8 cellular contexts compared by ENCODE assay signal in the genomic region with DNA sequence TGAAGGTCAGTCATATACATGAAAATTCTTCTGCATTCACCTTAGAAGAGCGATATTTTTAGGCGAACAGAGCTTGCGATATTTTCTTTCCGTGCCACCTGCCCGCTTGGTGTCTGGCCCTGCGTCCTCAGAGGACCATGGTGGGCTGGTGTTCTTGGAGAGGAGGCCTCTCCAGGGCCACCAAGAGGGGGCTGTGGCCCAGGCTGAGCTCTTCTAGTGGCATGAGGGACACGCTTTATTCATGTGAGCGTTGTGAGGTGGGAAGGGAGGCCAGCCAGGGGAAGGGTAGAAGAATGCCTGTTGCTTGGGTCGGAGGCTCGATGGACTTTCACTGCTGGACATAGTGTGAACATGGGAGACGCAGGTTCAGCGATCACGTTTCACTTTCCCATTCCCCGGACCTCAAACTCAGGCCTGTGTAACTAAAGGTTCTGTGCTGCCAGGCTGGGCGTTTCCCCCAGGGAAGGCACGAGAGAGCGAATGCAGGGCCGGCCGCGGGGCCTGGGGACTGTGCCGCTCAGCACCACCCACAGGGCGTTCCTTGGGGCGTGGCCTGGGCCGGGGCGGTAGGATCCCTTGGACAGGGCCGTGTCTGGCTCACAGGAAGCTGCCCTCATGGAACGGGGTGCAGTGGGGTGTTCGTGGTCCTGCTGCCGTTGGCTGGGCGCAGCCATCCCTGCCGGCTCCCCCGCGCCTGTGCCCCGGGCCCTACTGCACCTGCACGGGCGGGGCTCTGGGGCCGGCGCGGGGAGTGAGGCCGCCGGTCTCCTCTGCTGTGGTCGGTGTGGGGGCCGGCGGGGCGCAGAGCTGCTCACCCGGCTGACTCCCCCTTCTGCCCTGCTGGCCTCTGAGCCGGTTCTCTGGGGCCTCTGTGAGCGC. TPM values are rescaled to one million over a fixed set of nuclear protein-coding genes. Genes with fewer than 3 reads are reported as not detected.
DNase-seq lines count a peak whose midpoint lies in the region; ATAC-seq, FAIRE-seq and TF ChIP-seq lines count a peak whose summit lies in the region.

No MANE protein-coding gene starts in this region.

- no peaks in the 10 kb centered on the region for H3K9me1 ChIP-seq in keratinocyte (ENCODE audit: control insufficient read depth, extremely low read depth, insufficient read depth, low read length)

- peak overlapping the region; percentile 50 for H3K9ac ChIP-seq in keratinocyte (ENCODE audit: control insufficient read depth, extremely low read depth, insufficient read depth, low read length)

- H3K4me2 ChIP-seq in keratinocyte (ENCODE audit: control insufficient read depth, extremely low read depth, insufficient read depth, low read depth, low read length): peak overlapping the region; percentile 85

- peaks cover 3% of the 10 kb centered on the region for H3K27me3 ChIP-seq in bronchial epithelial cell (ENCODE audit: control insufficient read depth, insufficient read depth, low read length)
- peaks cover 25% of the 10 kb centered on the region for H3K27me3 ChIP-seq in keratinocyte (ENCODE audit: control insufficient read depth, extremely low read depth, insufficient read depth, low read length)

- peak; percentile 47 for ATAC-seq in GM18499 (IDR thresholded peaks at IDR 0.05; ENCODE audit: insufficient read depth, unreplicated experiment)
- peak; percentile 78 for ATAC-seq in HG02840 (IDR thresholded peaks at IDR 0.05; ENCODE audit: low FRiP score, unreplicated experiment)

- no peaks in the 10 kb centered on the region for H3K79me2 ChIP-seq in keratinocyte (ENCODE audit: control insufficient read depth, insufficient read depth, low read length)

- dilution Hi-C loops in keratinocyte (cut with MboI; ENCODE audit: extremely low pct_ligation_motif_present, low sequenced_read_pairs): no loop called here

- H2AFZ ChIP-seq in keratinocyte (ENCODE audit: control insufficient read depth, low read length): peak overlapping the region; percentile 85

- FAIRE-seq in bronchial epithelial cell (lab: Jason Lieb, UNC): no peak
- peak; percentile 23 for FAIRE-seq in keratinocyte (lab: Jason Lieb, UNC)

- no peaks in the 10 kb centered on the region for H4K20me1 ChIP-seq in keratinocyte (ENCODE audit: control insufficient read depth, extremely low read depth, insufficient read depth, low read length)

- H3K9me3 ChIP-seq in keratinocyte (ENCODE audit: control insufficient read depth, low read depth, low read length): peaks cover 2% of the 10 kb centered on the region

- H3K4me3 ChIP-seq in WI38 (ENCODE audit: low read depth, low read length): peak overlapping the region; percentile 46
- peak overlapping the region; percentile 37 for H3K4me3 ChIP-seq in bronchial epithelial cell (ENCODE audit: low read depth, low read length)
- peak overlapping the region; percentile 52 to 70 (median 62) for H3K4me3 ChIP-seq in keratinocyte (ENCODE audit: control insufficient read depth in 2 of 3, extremely low read depth in 1 of 3, insufficient read depth in 2 of 3, low read depth in 1 of 3, low read length in 3 of 3)

- H3K36me3 ChIP-seq in bronchial epithelial cell (ENCODE audit: control insufficient read depth, insufficient read depth, low read length) (no peaks in the 10 kb centered on the region), keratinocyte (ENCODE audit: control insufficient read depth in 2 of 2, extremely low read depth in 1 of 2, insufficient read depth in 2 of 2, low read length in 2 of 2) (no peaks in the 10 kb centered on the region)

- peak; percentile 89 to 90 for DNase-seq in NCI-H2081 (lab: John Stamatoyannopoulos, UW)
- DNase-seq in bronchial epithelial cell (ENCODE audit: low read depth): peak; percentile 33
- DNase-seq in keratinocyte (ENCODE audit: low read depth, low spot score): peak; percentile 4
- peak; percentile 72 to 80 for DNase-seq in stimulated activated CD4-positive, alpha-beta T cell treated with anti-CD3 and anti-CD28 coated beads, Interleukin-15, amount 100 ng/mL, for 1 hour (ENCODE audit: low read depth in 1 of 2, low spot score in 1 of 2)
- DNase-seq in NCI-H446 treated with DMSO at 0.1 percent for 48 hours (lab: John Stamatoyannopoulos, UW): no peak

- TF ChIP-seq CTCF in WI38 (IDR thresholded peaks at IDR 0.05; ENCODE audit: low read depth, low read length) (no peak), bronchial epithelial cell (IDR thresholded peaks at IDR 0.05; ENCODE audit: insufficient read depth, low read length, severe bottlenecking) (no peak), keratinocyte (optimal IDR thresholded peaks at IDR 0.05 in 1 of 3, IDR thresholded peaks at IDR 0.05 in 1 of 3, conservative IDR thresholded peaks at IDR 0.05 in 1 of 3; ENCODE audit: extremely low read depth in 1 of 3, insufficient read depth in 2 of 3, low read length in 3 of 3) (no peak)

- peaks cover 7% of the 10 kb centered on the region for H3K4me1 ChIP-seq in keratinocyte (ENCODE audit: control insufficient read depth, extremely low read depth, insufficient read depth, low read length)

- H3K27ac ChIP-seq in keratinocyte (ENCODE audit: control insufficient read depth, insufficient read depth, low read length): no peak overlapping the region

RNA-seq across cellular contexts. Expression of gene CLPTM1L, which starts 40.7 kb away (rescaled TPM):
- total RNA-seq in bronchial epithelial cell: 314 and 364 TPM in 2 replicates
- 142 to 158 TPM (median 146 TPM) in 3 replicates for polyA plus RNA-seq in keratinocyte
- polyA plus RNA-seq in keratinocyte (2011; ENCODE audit: low read depth): 163 TPM
- polyA plus RNA-seq in keratinocyte (2011; cell fraction: cytosol; rRNA removed): 118 and 136 TPM in 2 replicates
- 142 and 157 TPM in 2 replicates for polyA plus RNA-seq in keratinocyte (2011; cell fraction: nucleus; rRNA removed)
- 87.9 and 94.1 TPM in 2 replicates for polyA plus RNA-seq in keratinocyte (2012; ENCODE audit: low replicate concordance)
- 204 to 272 TPM (median 226 TPM) in 3 replicates for polyA minus RNA-seq in keratinocyte
- polyA minus RNA-seq in keratinocyte (2011; cell fraction: cytosol; rRNA and poly(A)+ RNA removed): 218 TPM
- 118 and 125 TPM in 2 replicates for polyA minus RNA-seq in keratinocyte (2011; cell fraction: nucleus; rRNA and poly(A)+ RNA removed)

RNA-seq across cellular contexts. Expression of gene SLC6A3, which starts 59.6 kb away (rescaled TPM):
- total RNA-seq in bronchial epithelial cell: not detected in 2 replicates
- polyA plus RNA-seq in keratinocyte: 0.03 TPM in 1 of 3 replicates, not detected in the others
- not detected for polyA plus RNA-seq in keratinocyte (2011; ENCODE audit: low read depth)
- polyA plus RNA-seq in keratinocyte (2011; cell fraction: cytosol; rRNA removed): not detected in 2 replicates
- not detected in 2 replicates for polyA plus RNA-seq in keratinocyte (2011; cell fraction: nucleus; rRNA removed)
- not detected in 2 replicates for polyA plus RNA-seq in keratinocyte (2012; ENCODE audit: low replicate concordance)
- not detected in 3 replicates for polyA minus RNA-seq in keratinocyte
- not detected for polyA minus RNA-seq in keratinocyte (2011; cell fraction: cytosol; rRNA and poly(A)+ RNA removed)
- not detected in 2 replicates for polyA minus RNA-seq in keratinocyte (2011; cell fraction: nucleus; rRNA and poly(A)+ RNA removed)
